ENCODE assay signal across 19 cellular contexts in genomic region chr19:8023371-8023770, GRCh38. TPM values are rescaled to one million over a fixed set of nuclear protein-coding genes. Genes with fewer than 3 reads are reported as not detected.
DNase-seq lines count a peak whose midpoint lies in the region; ATAC-seq and TF ChIP-seq lines count a peak whose summit lies in the region.
"Had no signal": no experiment of that assay in that cellular context is flagged by ENCODE, and none has a peak within 500 bp of the region (broad histone marks: within the 10 kb centered on the region; RNA-seq: fewer than 3 reads in every experiment).

No MANE protein-coding gene starts in this region.

- ATAC-seq in omental fat pad (ENCODE audit: low FRiP score), result no peak

- H3F3A ChIP-seq in PC-9 (ENCODE audit: insufficient read depth, low read depth), result no peaks in the 10 kb centered on the region

- TF ChIP-seq CTCF in HFFc6 (IDR thresholded peaks at IDR 0.05) (no peak), chondrocyte (IDR thresholded peaks at IDR 0.05) (no peak), fibroblast of villous mesenchyme (IDR thresholded peaks at IDR 0.05; ENCODE audit: insufficient read depth, low read depth, low read length) (no peak), osteoblast (IDR thresholded peaks at IDR 0.05; ENCODE audit: extremely low read depth, low read depth, low read length) (no peak), omental fat pad (IDR thresholded peaks at IDR 0.05) (no peak), PC-9 (conservative IDR thresholded peaks at IDR 0.05) (no peak)

- H3K36me3 Mint-ChIP-seq in HFFc6 (ENCODE audit: low read depth) (no peaks in the 10 kb centered on the region), chondrocyte (ENCODE audit: low read depth) (no peaks in the 10 kb centered on the region)
- no peaks in the 10 kb centered on the region for H3K36me3 Mint-ChIP-seq in CD8-positive, alpha-beta memory T cell
- H3K36me3 Mint-ChIP-seq: CD4-positive, alpha-beta memory T cell had no signal

- H3K27ac ChIP-seq in osteoblast (ENCODE audit: low read depth, low read length) (no peak overlapping the region), PC-9 (no peak overlapping the region)
- H3K27ac ChIP-seq in CD8-positive, alpha-beta memory T cell (ENCODE audit: low read depth, low read length), result no peak overlapping the region
- H3K27ac ChIP-seq: C4-2B had no signal

- intact Hi-C loops in PC-9 (cut with micrococcal nuclease; ENCODE audit: unreplicated experiment), result no loop called here

- no peak overlapping the region for H3K4me3 Mint-ChIP-seq in HFFc6
- H3K4me3 Mint-ChIP-seq in chondrocyte (ENCODE audit: unreplicated experiment), result no peak overlapping the region
- no peak overlapping the region for H3K4me3 Mint-ChIP-seq in CD8-positive, alpha-beta memory T cell
- H3K4me3 Mint-ChIP-seq: CD4-positive, alpha-beta memory T cell had no signal

- H3K4me2 ChIP-seq in osteoblast (ENCODE audit: insufficient read depth, low read length) (no peak overlapping the region), PC-9 (no peak overlapping the region)

- peak; percentile 12 for DNase-seq in HFFc6
- no peak for DNase-seq in chondrocyte (ENCODE audit: low spot score)
- DNase-seq in fibroblast of villous mesenchyme (ENCODE audit: low read depth), result peak; percentile 66
- DNase-seq in osteoblast (ENCODE audit: insufficient read length, low spot score, missing footprints), result peak; percentile 2
- no peak for DNase-seq in omental fat pad (ENCODE audit: low spot score)
- DNase-seq in activated gamma-delta T cell (lab: John Stamatoyannopoulos, UW), result no peak
- no peak for DNase-seq in CD8-positive, alpha-beta memory T cell
- DNase-seq in PC-9, result no peak
- DNase-seq: ACHN; BE2C; CD4-positive, alpha-beta memory T cell; COR-L47; DMS153; DMS79 treated with DMSO at 0.1 percent for 48 hours; GDM1; H7 had no signal

- H3K9me3 ChIP-seq in osteoblast (ENCODE audit: low read depth, low read length) (no peaks in the 10 kb centered on the region), PC-9 (ENCODE audit: insufficient read depth, low read depth) (no peaks in the 10 kb centered on the region)
- H3K9me3 ChIP-seq in CD8-positive, alpha-beta memory T cell (ENCODE audit: low read length), result no peaks in the 10 kb centered on the region
- H3K9me3 ChIP-seq: BE2C had no signal

- H4K20me1 ChIP-seq in osteoblast (ENCODE audit: insufficient read depth, low read length) (no peaks in the 10 kb centered on the region), PC-9 (ENCODE audit: insufficient read depth) (no peaks in the 10 kb centered on the region)

- no peak overlapping the region for H2AFZ ChIP-seq in osteoblast (ENCODE audit: low read length)
- no peak overlapping the region for H2AFZ ChIP-seq in PC-9

- CTCF ChIA-PET in CD8-positive, alpha-beta memory T cell (lab: Charles Lee), result no interaction called here
- CTCF ChIA-PET in PC-9 (lab: Charles Lee), result no interaction called here

- BruUV-seq in PC-9 (replicated peaks; lab: Mats Ljungman, UMichigan), result no TSS peak

- H3K79me2 ChIP-seq in osteoblast (ENCODE audit: insufficient read depth, low read length) (no peaks in the 10 kb centered on the region), PC-9 (ENCODE audit: low read depth) (no peaks in the 10 kb centered on the region)

- peaks cover 2% of the 10 kb centered on the region for H3K27me3 Mint-ChIP-seq in HFFc6 (ENCODE audit: insufficient read depth)
- no peaks in the 10 kb centered on the region for H3K27me3 Mint-ChIP-seq in chondrocyte (ENCODE audit: low read depth)
- no peaks in the 10 kb centered on the region for H3K27me3 Mint-ChIP-seq in CD8-positive, alpha-beta memory T cell
- H3K27me3 Mint-ChIP-seq: CD4-positive, alpha-beta memory T cell had no signal

- H3K36me3 ChIP-seq in osteoblast (ENCODE audit: insufficient read depth, low read length), result no peaks in the 10 kb centered on the region
- H3K36me3 ChIP-seq in CD8-positive, alpha-beta memory T cell (ENCODE audit: insufficient read depth, low read length), result no peaks in the 10 kb centered on the region
- no peaks in the 10 kb centered on the region for H3K36me3 ChIP-seq in PC-9 (ENCODE audit: low read depth)
- H3K36me3 ChIP-seq: BE2C had no signal

- H3K4me1 ChIP-seq in osteoblast (ENCODE audit: insufficient read depth, low read length) (no peaks in the 10 kb centered on the region), PC-9 (replicated peaks; ENCODE audit: insufficient read depth) (no peaks in the 10 kb centered on the region)
- no peaks in the 10 kb centered on the region for H3K4me1 ChIP-seq in CD8-positive, alpha-beta memory T cell (ENCODE audit: insufficient read depth, low read length)
- H3K4me1 ChIP-seq: BE2C had no signal

- H3K9me3 Mint-ChIP-seq in HFFc6 (no peaks in the 10 kb centered on the region), chondrocyte (ENCODE audit: low read depth) (no peaks in the 10 kb centered on the region)
- H3K9me3 Mint-ChIP-seq in CD8-positive, alpha-beta memory T cell, result no peaks in the 10 kb centered on the region
- H3K9me3 Mint-ChIP-seq: CD4-positive, alpha-beta memory T cell had no signal

- H3K27me3 ChIP-seq in osteoblast (ENCODE audit: insufficient read depth, low read length) (no peaks in the 10 kb centered on the region), PC-9 (ENCODE audit: insufficient read depth, low read depth) (no peaks in the 10 kb centered on the region)
- no peaks in the 10 kb centered on the region for H3K27me3 ChIP-seq in CD8-positive, alpha-beta memory T cell (ENCODE audit: insufficient read depth, low read length, poor library complexity, severe bottlenecking)
- H3K27me3 ChIP-seq: BE2C had no signal

- H3K9me2 ChIP-seq in PC-9 (ENCODE audit: insufficient read depth), result no peaks in the 10 kb centered on the region

- H3K4me1 Mint-ChIP-seq in HFFc6 (ENCODE audit: low read depth) (no peaks in the 10 kb centered on the region), chondrocyte (ENCODE audit: low read depth) (peaks cover 8% of the 10 kb centered on the region)
- no peaks in the 10 kb centered on the region for H3K4me1 Mint-ChIP-seq in CD8-positive, alpha-beta memory T cell
- H3K4me1 Mint-ChIP-seq: CD4-positive, alpha-beta memory T cell had no signal

- H3K27ac Mint-ChIP-seq in HFFc6 (no peak overlapping the region), chondrocyte (ENCODE audit: unreplicated experiment) (peak overlapping the region; percentile 60)
- no peak overlapping the region for H3K27ac Mint-ChIP-seq in CD8-positive, alpha-beta memory T cell
- H3K27ac Mint-ChIP-seq: CD4-positive, alpha-beta memory T cell had no signal

- H3K4me3 ChIP-seq in fibroblast of villous mesenchyme (ENCODE audit: low read depth, low read length) (no peak overlapping the region), osteoblast (ENCODE audit: insufficient read depth, low read length) (no peak overlapping the region), PC-9 (no peak overlapping the region)
- no peak overlapping the region for H3K4me3 ChIP-seq in CD8-positive, alpha-beta memory T cell (ENCODE audit: low read length)

- POLR2A ChIA-PET in CD8-positive, alpha-beta memory T cell (lab: Charles Lee), result no interaction called here
- POLR2A ChIA-PET in PC-9 (lab: Charles Lee; ENCODE audit: unreplicated experiment), result no interaction called here

RNA-seq across cellular contexts. Expression of gene ELAVL1, which starts 17.9 kb away (rescaled TPM):
- 100 to 1,000 TPM; 105 to 127 (median 115) TPM for total RNA-seq in HFFc6 (2021; fragmentation: NEBNext Ultra II Directional; extraction: Animal tissue kit (Norgen Biotek cat#: 25700))
- total RNA-seq in chondrocyte (67.9 to 80.5 TPM (median 71.9 TPM) in 3 replicates), fibroblast of villous mesenchyme (20.3 and 26.8 TPM in 2 replicates), osteoblast (23.0 and 25.7 TPM in 2 replicates), omental fat pad (10 to 100 TPM; 23.7 to 41.1 (median 30.3) TPM), PC-9 (2021) (101 and 108 TPM in 2 replicates)
- 100 to 1,000 TPM; 156 to 164 TPM for total RNA-seq in CD8-positive, alpha-beta memory T cell
- 63.3 TPM for polyA plus RNA-seq in CD8-positive, alpha-beta memory T cell

RNA-seq across cellular contexts. Expression of gene CCL25, which starts 29.2 kb away (rescaled TPM):
- not detected for total RNA-seq in HFFc6 (2021; fragmentation: NEBNext Ultra II Directional; extraction: Animal tissue kit (Norgen Biotek cat#: 25700))
- total RNA-seq in chondrocyte (not detected in 3 replicates), fibroblast of villous mesenchyme (not detected in 2 replicates), osteoblast (not detected in 2 replicates), omental fat pad (not detected), PC-9 (2021) (not detected in 2 replicates)
- total RNA-seq in CD8-positive, alpha-beta memory T cell, result not detected
- not detected for polyA plus RNA-seq in CD8-positive, alpha-beta memory T cell
- total RNA-seq: A172; CD4-positive, alpha-beta memory T cell; HT-29 had no signal
- polyA plus RNA-seq: CD4-positive, alpha-beta memory T cell had no signal

Comparison
In these comparisons a context has a peak if more than half of its experiments do, and no peak if none do; other contexts are left out.
1. DNase-seq: peak in HFFc6 (single experiment), fibroblast of villous mesenchyme (single experiment) and osteoblast (single experiment); none in chondrocyte (single experiment), omental fat pad (single experiment), activated gamma-delta T cell (single experiment), CD8-positive, alpha-beta memory T cell (0 of 5) and PC-9 (0 of 2).